Comparison of ENCODE assay signal across 4 cellular contexts in genomic region chr19:57123882-57124281, GRCh38.
TF ChIP-seq lines count a peak whose summit lies in the region.

No MANE protein-coding gene starts in this region.

TF ChIP-seq in SK-N-SH, 30 proteins besides CTCF, POLR2A, EP300 and RAD21:
- TF ChIP-seq REST (IDR thresholded peaks at IDR 0.05; ENCODE audit: low read depth, low read length) (peak; percentile 65; the same call in 1 of the 2 replicates), CHD2 (IDR thresholded peaks at IDR 0.05; ENCODE audit: low read length, partially characterized antibody) (no peak)

TF ChIP-seq in SK-N-SH treated with all-trans-retinoic acid at 6 μM for 48 hours, 23 proteins besides CTCF, POLR2A, EP300 and RAD21:
- TF ChIP-seq CSRNP3 (CRISPR knock-in tag; IDR thresholded peaks at IDR 0.05): no peak
- no peak for TF ChIP-seq ZC3H10 (CRISPR knock-in tag; IDR thresholded peaks at IDR 0.05)
- TF ChIP-seq TSHZ2 (CRISPR knock-in tag; IDR thresholded peaks at IDR 0.05): no peak
- TF ChIP-seq CREB5 (CRISPR knock-in tag; IDR thresholded peaks at IDR 0.05; ENCODE audit: low read depth): no peak
- no peak for TF ChIP-seq ZFP3 (CRISPR knock-in tag; IDR thresholded peaks at IDR 0.05)
- TF ChIP-seq ZNF8 (CRISPR knock-in tag; IDR thresholded peaks at IDR 0.05): no peak
- no peak for TF ChIP-seq TOX (CRISPR knock-in tag; IDR thresholded peaks at IDR 0.05; ENCODE audit: borderline replicate concordance)
- no peak for TF ChIP-seq OSR1 (CRISPR knock-in tag; IDR thresholded peaks at IDR 0.05)
- TF ChIP-seq PPARA (CRISPR knock-in tag; IDR thresholded peaks at IDR 0.05; ENCODE audit: borderline replicate concordance): no peak
- no peak for TF ChIP-seq RARB (CRISPR knock-in tag; IDR thresholded peaks at IDR 0.05)
- TF ChIP-seq SNAI2 (CRISPR knock-in tag; IDR thresholded peaks at IDR 0.05): no peak
TF ChIP-seq in SK-N-SH treated with all-trans-retinoic acid at 6 μM for 48 hours: peak in this region for 0.

TF ChIP-seq in HEK293, 187 proteins besides CTCF, POLR2A, EP300 and RAD21:
- no peak for TF ChIP-seq KLF9 (tag by site-specific recombination; IDR thresholded peaks at IDR 0.05; ENCODE audit: low read depth)
- peak; percentile 78 for TF ChIP-seq REST (tag by site-specific recombination; IDR thresholded peaks at IDR 0.05)

TF ChIP-seq in GM12878, 131 proteins besides CTCF, POLR2A, EP300 and RAD21:
- no peak for TF ChIP-seq NBN (IDR thresholded peaks at IDR 0.05)
- TF ChIP-seq REST (IDR thresholded peaks at IDR 0.05; ENCODE audit: low read depth, low read length): peak; percentile 44; the same call in 1 of the 2 replicates
